Comparison of ENCODE assay signal across 8 cellular contexts in the genomic region with DNA sequence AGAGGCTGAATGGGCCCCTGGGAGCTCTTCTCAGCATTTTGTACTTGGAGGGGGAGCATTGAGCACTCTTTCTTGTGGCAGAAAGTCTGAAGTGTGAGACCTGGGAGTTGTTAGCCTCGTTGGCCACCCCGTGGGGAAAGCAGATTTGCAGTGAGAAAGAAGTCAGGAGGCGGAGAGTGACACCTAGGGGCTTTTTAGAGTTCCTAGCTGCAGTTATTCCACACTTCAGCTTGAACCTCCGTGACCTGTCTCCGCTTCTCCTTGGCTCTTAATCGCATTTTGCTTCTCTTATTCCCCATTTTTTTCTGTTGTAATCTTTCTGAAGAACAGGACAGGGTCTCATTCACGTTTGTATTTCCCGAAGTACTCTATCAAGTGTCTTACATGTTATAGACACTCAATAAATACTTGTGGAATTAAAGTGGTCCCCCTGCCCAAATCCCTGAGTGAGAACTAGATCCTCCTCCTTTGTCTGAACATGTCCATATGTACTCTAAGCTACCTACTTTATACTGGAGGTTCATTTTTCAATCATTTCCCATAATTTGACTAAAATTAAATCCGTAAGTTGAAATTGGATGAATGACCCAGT. TPM values are rescaled to one million over a fixed set of nuclear protein-coding genes. Genes with fewer than 3 reads are reported as not detected.
DNase-seq lines count a peak whose midpoint lies in the region; ATAC-seq and TF ChIP-seq lines count a peak whose summit lies in the region.

No MANE protein-coding gene starts in this region.

- H3K4me3 Mint-ChIP-seq in CD4-positive, alpha-beta memory T cell = peak overlapping the region in 1 of 8 donors; percentile 23
- H3K4me3 Mint-ChIP-seq in chondrocyte (ENCODE audit: unreplicated experiment) = no peak overlapping the region

- H3K4me1 Mint-ChIP-seq in CD4-positive, alpha-beta memory T cell = peaks cover 17 to 38% (median 23%) of the 10 kb centered on the region in 4 donors
- peaks cover 9% of the 10 kb centered on the region for H3K4me1 Mint-ChIP-seq in chondrocyte (ENCODE audit: low read depth)

- no peaks in the 10 kb centered on the region for H3K9me3 ChIP-seq in CD4-positive, alpha-beta memory T cell (ENCODE audit: control insufficient read depth in 1 of 2, low read length in 2 of 2)

- no peak overlapping the region for H3K4me3 ChIP-seq in CD4-positive, alpha-beta memory T cell (ENCODE audit: low read length in 2 of 2)

- H3K27ac ChIP-seq in CD4-positive, alpha-beta memory T cell (ENCODE audit: low read depth, low read length) = no peak overlapping the region

- H3K27me3 Mint-ChIP-seq in CD4-positive, alpha-beta memory T cell = peaks cover 1 to 2% of the 10 kb centered on the region in 2 donors
- H3K27me3 Mint-ChIP-seq in chondrocyte (ENCODE audit: low read depth) = peaks cover 34% of the 10 kb centered on the region

- H3K36me3 ChIP-seq in CD4-positive, alpha-beta memory T cell (ENCODE audit: insufficient read depth, low read length) = no peaks in the 10 kb centered on the region

- ATAC-seq in GM19043 (IDR thresholded peaks at IDR 0.05; ENCODE audit: low read depth, unreplicated experiment) = peak; percentile 95
- ATAC-seq in HG03139 (IDR thresholded peaks at IDR 0.05; ENCODE audit: unreplicated experiment) = peak; percentile 88
- peak; percentile 75 to 78 for ATAC-seq in activated CD4-positive, CD25-positive, alpha-beta regulatory T cell treated with anti-CD3 and anti-CD28 coated beads, Interleukin-2, amount 50 U/mL, for 24 hours

- CTCF ChIA-PET in CD4-positive, alpha-beta memory T cell (lab: Charles Lee; ENCODE audit: partially characterized antibody) = interaction anchor here (0.7 to 7.8 kb wide), 33 partner anchors 8 to 424 kb away, joined by 3 to 212 read pairs (median 6); no protein-coding TSS in a partner anchor

- H3K27me3 ChIP-seq in CD4-positive, alpha-beta memory T cell (ENCODE audit: insufficient read depth, low read length) = no peaks in the 10 kb centered on the region

- H3K9me3 Mint-ChIP-seq in CD4-positive, alpha-beta memory T cell = no peaks in the 10 kb centered on the region
- no peaks in the 10 kb centered on the region for H3K9me3 Mint-ChIP-seq in chondrocyte (ENCODE audit: low read depth)

- no peaks in the 10 kb centered on the region for H3K36me3 Mint-ChIP-seq in CD4-positive, alpha-beta memory T cell
- H3K36me3 Mint-ChIP-seq in chondrocyte (ENCODE audit: low read depth) = no peaks in the 10 kb centered on the region

- peak; percentile 43 to 62 (median 56) for DNase-seq in CD4-positive, alpha-beta memory T cell
- DNase-seq in NCI-H2196 treated with DMSO at 0.1 percent for 48 hours (lab: John Stamatoyannopoulos, UW; ENCODE audit: unreplicated experiment) = peak; percentile 61
- no peak for DNase-seq in chondrocyte (ENCODE audit: low spot score)
- DNase-seq in left kidney (ENCODE audit: low read depth, low spot score) = peak; percentile 90
- DNase-seq in stimulated activated CD8-positive, alpha-beta memory T cell treated with anti-CD3 and anti-CD28 coated beads, Interleukin-12 subunit alpha, Interleukin-12 subunit beta, amount 100 ng/mL, for 1 hour (ENCODE audit: low read depth) = peak; percentile 30

- intact Hi-C loops in CD4-positive, alpha-beta memory T cell (cut with micrococcal nuclease) = loop anchor here (1.0 to 10.0 kb wide), 5 partner anchors 92 to 384 kb away; no protein-coding TSS in a partner anchor

- POLR2A ChIA-PET in CD4-positive, alpha-beta memory T cell (lab: Charles Lee; ENCODE audit: partially characterized antibody) = interaction anchor here (1.1 to 3.0 kb wide), 4 partner anchors 22 to 384 kb away, joined by 3 to 14 read pairs (median 4); partner anchors contain the start of gene SLC35D1

- peak overlapping the region in 1 of 7 donors; percentile 14 for H3K27ac Mint-ChIP-seq in CD4-positive, alpha-beta memory T cell
- no peak overlapping the region for H3K27ac Mint-ChIP-seq in chondrocyte (ENCODE audit: unreplicated experiment)

- H3K4me1 ChIP-seq in CD4-positive, alpha-beta memory T cell (ENCODE audit: insufficient read depth, low read length) = peaks cover 18% of the 10 kb centered on the region

- peak; percentile 96 for TF ChIP-seq CTCF in chondrocyte (IDR thresholded peaks at IDR 0.05)

RNA-seq across cellular contexts. Expression of gene C1orf141, which starts 14.5 kb away (rescaled TPM):
- total RNA-seq in CD4-positive, alpha-beta memory T cell = not detected
- not detected for polyA plus RNA-seq in CD4-positive, alpha-beta memory T cell
- total RNA-seq in chondrocyte = not detected in 3 replicates

RNA-seq across cellular contexts. Expression of gene IL23R, which starts 17.0 kb away (rescaled TPM):
- total RNA-seq in CD4-positive, alpha-beta memory T cell = 1 to 10 TPM in 1 of 2 experiments, under 1 TPM in 1; 0.47 to 1.1 TPM
- polyA plus RNA-seq in CD4-positive, alpha-beta memory T cell = 1 to 10 TPM; 1.8 to 2.6 TPM
- not detected in 3 replicates for total RNA-seq in chondrocyte
